8 cellular contexts compared by ENCODE assay signal in genomic region chr16:24499193-24499814, GRCh38. TPM values are rescaled to one million over a fixed set of nuclear protein-coding genes. Genes with fewer than 3 reads are reported as not detected.
DNase-seq lines count a peak whose midpoint lies in the region; ATAC-seq and TF ChIP-seq lines count a peak whose summit lies in the region.

No MANE protein-coding gene starts in this region.

- CTCF ChIA-PET in HEK293 (lab: Yijun Ruan, JAX) (interaction anchor here (0.6 to 11.3 kb wide), 14 partner anchors 76 to 948 kb away, joined by 3 to 195 read pairs (median 4); no protein-coding TSS in a partner anchor), RWPE1 (lab: Yijun Ruan, JAX) (interaction anchor here (0.5 to 2.1 kb wide), 13 partner anchors 14 to 960 kb away, joined by 3 to 13 read pairs (median 3); no protein-coding TSS in a partner anchor)

- in situ Hi-C loops in Caki2 (cut with HindIII; ENCODE audit: low pct_unique_long_range_greater_than_20kb, low sequenced_read_pairs): no loop called here

- intact Hi-C loops in testis (cut with DNase I; ENCODE audit: low total_unique reads): no loop called here

- TF ChIP-seq POLR2A in testis (IDR thresholded peaks at IDR 0.05) (no peak), suprapubic skin (IDR thresholded peaks at IDR 0.05) (no peak)

- TF ChIP-seq CTCF in HEK293 (tag by site-specific recombination; IDR thresholded peaks at IDR 0.05) (peak; percentile 76), RWPE1 (conservative IDR thresholded peaks at IDR 0.05; ENCODE audit: low read depth) (no peak; the same call in 1 of the 2 replicates), fibroblast of the aortic adventitia (IDR thresholded peaks at IDR 0.05; ENCODE audit: insufficient read depth, low read length) (peak; percentile 34), testis (IDR thresholded peaks at IDR 0.05) (peak in 1 of 3 experiments; percentile 22), suprapubic skin (IDR thresholded peaks at IDR 0.05) (peak in 1 of 2 donors; percentile 5)

- TF ChIP-seq EP300 in suprapubic skin (IDR thresholded peaks at IDR 0.05): no peak

- no peaks in the 10 kb centered on the region for H3K27me3 ChIP-seq in testis
- H3K27me3 ChIP-seq in suprapubic skin: peaks cover 9% of the 10 kb centered on the region

- no peak for ATAC-seq in HG03135 (IDR thresholded peaks at IDR 0.05; ENCODE audit: unreplicated experiment)
- ATAC-seq in GM21423 (IDR thresholded peaks at IDR 0.05; ENCODE audit: unreplicated experiment): no peak

- H3K27ac ChIP-seq in HEK293 (ENCODE audit: extremely low read depth, low read depth, low read length) (no peak overlapping the region), RWPE1 (no peak overlapping the region), testis (no peak overlapping the region), suprapubic skin (no peak overlapping the region)

- H3K9me3 ChIP-seq in HEK293 (ENCODE audit: control insufficient read depth, insufficient read depth, low read depth, low read length): no peaks in the 10 kb centered on the region
- H3K9me3 ChIP-seq in testis: no peaks in the 10 kb centered on the region
- no peaks in the 10 kb centered on the region for H3K9me3 ChIP-seq in suprapubic skin

- POLR2A ChIA-PET in HEK293 (lab: Yijun Ruan, JAX) (no interaction called here), RWPE1 (lab: Yijun Ruan, JAX; ENCODE audit: low non-redundant PET) (no interaction called here)

- H3K4me3 ChIP-seq in HEK293 (ENCODE audit: low read depth, low read length): no peak overlapping the region
- H3K4me3 ChIP-seq in fibroblast of the aortic adventitia (ENCODE audit: low read depth, low read length): no peak overlapping the region
- no peak overlapping the region for H3K4me3 ChIP-seq in testis
- no peak overlapping the region for H3K4me3 ChIP-seq in suprapubic skin

- H3K4me1 ChIP-seq in HEK293 (ENCODE audit: control insufficient read depth, insufficient read depth, low read length): no peaks in the 10 kb centered on the region
- H3K4me1 ChIP-seq in testis: no peaks in the 10 kb centered on the region
- no peaks in the 10 kb centered on the region for H3K4me1 ChIP-seq in suprapubic skin

- no peaks in the 10 kb centered on the region for H3K36me3 ChIP-seq in HEK293 (ENCODE audit: control insufficient read depth in 2 of 2, insufficient read depth in 1 of 2, low read length in 2 of 2)
- no peaks in the 10 kb centered on the region for H3K36me3 ChIP-seq in testis (ENCODE audit: low read depth, missing control alignments)
- H3K36me3 ChIP-seq in suprapubic skin: no peaks in the 10 kb centered on the region

- DNase-seq in Caki2 (ENCODE audit: low read depth) (peak; percentile 27), RWPE1 (ENCODE audit: low spot score) (peak; percentile 62), fibroblast of the aortic adventitia (ENCODE audit: low read depth) (peak; percentile 24), testis (peak; percentile 55), suprapubic skin (ENCODE audit: low spot score in 2 of 2) (no peak)

- 38 to 55% methylated on average over 14 to 15 of the region's 15 CpGs for WGBS in testis, 2 donors
- 35% methylated on average over 9 of the region's 15 CpGs for WGBS in suprapubic skin

TF ChIP-seq in HEK293, 187 proteins besides CTCF, POLR2A, EP300 and RAD21:
- TF ChIP-seq ZNF2 (tag by site-specific recombination; IDR thresholded peaks at IDR 0.05) (0 out of 2 replicates have a peak, but pooled peaks have one; percentile 53), ZNF654 (tag by site-specific recombination; IDR thresholded peaks at IDR 0.05; ENCODE audit: low read depth) (peak; percentile 84), ZNF660 (tag by site-specific recombination; IDR thresholded peaks at IDR 0.05) (0 out of 2 replicates have a peak, but pooled peaks have one; percentile 30), ZNF341 (tag by site-specific recombination; IDR thresholded peaks at IDR 0.05; ENCODE audit: low read depth) (0 out of 2 replicates have a peak, but pooled peaks have one; percentile 16), RBAK (tag by site-specific recombination; IDR thresholded peaks at IDR 0.05) (no peak), SCRT1 (tag by site-specific recombination; IDR thresholded peaks at IDR 0.05; ENCODE audit: borderline replicate concordance) (no peak)
TF ChIP-seq in HEK293: peak in this region for 4.

RNA-seq across cellular contexts. Expression of gene RBBP6, which starts 40.1 kb away (rescaled TPM):
- 14.6 and 15.7 TPM in 2 replicates for total RNA-seq in Caki2 (2014; rRNA removed; shearing (Covaris generic); ENCODE audit: low replicate concordance)
- 30.7 and 37.6 TPM in 2 replicates for total RNA-seq in fibroblast of the aortic adventitia (ENCODE audit: low replicate concordance)
- total RNA-seq in testis: 100 to 1,000 TPM; 112 to 126 TPM
- polyA plus RNA-seq in testis (ENCODE audit: insufficient read depth, low read depth, low replicate concordance): 43.3 TPM
- 100 to 1,000 TPM in 2 of 4 donors, 10 to 100 TPM in 2; 45.6 to 147 (median 101) TPM for total RNA-seq in suprapubic skin

Comparison
In these comparisons a context has a peak if more than half of its experiments do, and no peak if none do; other contexts are left out.
1. DNase-seq: peak in Caki2 (single experiment), RWPE1 (single experiment), fibroblast of the aortic adventitia (single experiment) and testis (single experiment); none in suprapubic skin (0 of 2).